In genomic region chr1:43901562-43901961, GRCh38 we compare ENCODE assay signal across 25 cellular contexts.
"Had no signal": no experiment of that assay in that cellular context is flagged by ENCODE, and none has a peak within 500 bp of the region (broad histone marks: within the 10 kb centered on the region; RNA-seq: fewer than 3 reads in every experiment).

No MANE protein-coding gene starts in this region.

- H3K9me3 ChIP-seq: body of pancreas, esophagus muscularis mucosa, prostate gland, stomach, transverse colon had no signal

- FAIRE-seq: endometrium, frontal cortex, urothelium cell line had no signal

- H3K27me3 Mint-ChIP-seq: activated naive CD8-positive, alpha-beta T cell treated with anti-CD3 and anti-CD28 coated beads, Interleukin-2, amount 50 U/mL, for 24 hours; activated T-cell treated with anti-CD3 and anti-CD28 coated beads, Interleukin-2, amount 50 U/mL, for 24 hours; memory B cell; naive B cell had no signal

- ATAC-seq: activated naive CD8-positive, alpha-beta T cell treated with anti-CD3 and anti-CD28 coated beads, Interleukin-2, amount 50 U/mL, for 24 hours; body of pancreas; WTC11 had no signal

- H3K27ac Mint-ChIP-seq: activated naive CD8-positive, alpha-beta T cell treated with anti-CD3 and anti-CD28 coated beads, Interleukin-2, amount 50 U/mL, for 24 hours; activated T-helper 2 cell treated with anti-CD3 and anti-CD28 coated beads, Interferon-gamma antibody, Interleukin-2, Interleukin-4, amounts not matched to agents 10 μg/mL and 5 μg/mL and 100 μg/mL, durations not matched to agents 14 hours and 24 hours and 36 hours; memory B cell; WTC11 had no signal

- H3K27me3 ChIP-seq: body of pancreas, cardiac muscle cell, esophagus muscularis mucosa, stomach, transverse colon had no signal

- H3K27ac ChIP-seq: cardiac muscle cell, esophagus muscularis mucosa, prostate gland, stomach, transverse colon had no signal

- DNase-seq: activated CD8-positive, alpha-beta memory T cell treated with anti-CD3 and anti-CD28 coated beads for 24 hours; activated CD8-positive, alpha-beta memory T cell treated with anti-CD3 and anti-CD28 coated beads, Interleukin-2, amount 50 U/mL, for 4 hours; activated naive CD4-positive, alpha-beta T cell; activated naive CD8-positive, alpha-beta T cell treated with anti-CD3 and anti-CD28 coated beads, Interleukin-2, amount 50 U/mL, for 24 hours; activated T-cell treated with anti-CD3 and anti-CD28 coated beads, Interleukin-2, amount 50 U/mL, for 24 hours; anterior cingulate cortex; effector CD4-positive, alpha-beta T cell; glutamatergic neuron; hippocampal formation; naive B cell; stimulated activated CD4-positive, alpha-beta T cell treated with anti-CD3 and anti-CD28 coated beads, Interleukin-4, amount 100 ng/mL, for 4 hours; stomach; T-helper 1 cell; T-helper 9 cell; transverse colon had no signal

- H3K36me3 ChIP-seq: prostate gland, transverse colon had no signal

- H3K4me1 Mint-ChIP-seq: activated naive CD8-positive, alpha-beta T cell treated with anti-CD3 and anti-CD28 coated beads, Interleukin-2, amount 50 U/mL, for 24 hours; WTC11 had no signal

- H3K4me1 ChIP-seq: body of pancreas, esophagus muscularis mucosa, prostate gland, stomach, transverse colon had no signal

- H3K4me3 ChIP-seq: body of pancreas, cardiac muscle cell, esophagus muscularis mucosa, prostate gland, stomach, transverse colon had no signal

- H3K36me3 Mint-ChIP-seq: WTC11 had no signal

- H3K4me3 Mint-ChIP-seq: activated naive CD8-positive, alpha-beta T cell treated with anti-CD3 and anti-CD28 coated beads, Interleukin-2, amount 50 U/mL, for 24 hours; activated T-cell treated with anti-CD3 and anti-CD28 coated beads, Interleukin-2, amount 50 U/mL, for 24 hours; memory B cell; WTC11 had no signal

- H3K9me3 Mint-ChIP-seq: activated naive CD8-positive, alpha-beta T cell treated with anti-CD3 and anti-CD28 coated beads, Interleukin-2, amount 50 U/mL, for 24 hours; activated T-cell treated with anti-CD3 and anti-CD28 coated beads, Interleukin-2, amount 50 U/mL, for 24 hours; activated T-helper 2 cell treated with anti-CD3 and anti-CD28 coated beads, Interferon-gamma antibody, Interleukin-2, Interleukin-4, amounts not matched to agents 10 μg/mL and 5 μg/mL and 100 μg/mL, durations not matched to agents 14 hours and 24 hours and 36 hours; memory B cell; naive B cell; WTC11 had no signal
